ENCODE assay signal across 35 cellular contexts in the genomic region with DNA sequence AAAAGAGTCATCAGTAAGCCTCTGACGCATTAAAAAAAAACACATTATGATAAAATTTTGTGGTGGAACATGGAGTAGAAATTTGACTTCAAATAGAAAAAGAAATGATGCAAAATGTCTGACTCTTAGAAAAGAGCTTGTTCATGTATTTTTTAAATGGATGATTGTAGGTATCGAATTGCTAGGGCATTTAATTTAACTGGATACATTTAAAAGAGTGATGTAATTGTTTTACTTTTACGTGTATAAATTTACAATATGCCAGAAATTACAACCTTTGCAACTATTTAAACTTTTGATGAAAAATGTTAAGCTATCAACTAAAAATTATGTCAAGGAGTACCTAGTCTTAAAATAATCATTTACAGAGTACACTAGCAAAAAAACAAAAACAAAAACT. TPM values are rescaled to one million over a fixed set of nuclear protein-coding genes. Genes with fewer than 3 reads are reported as not detected.
"Had no signal": no experiment of that assay in that cellular context is flagged by ENCODE, and none has a peak within 500 bp of the region (broad histone marks: within the 10 kb centered on the region; RNA-seq: fewer than 3 reads in every experiment).

No MANE protein-coding gene starts in this region.

- H3K4me2 ChIP-seq: KMS-11, PC-9 had no signal

- H3K27me3 ChIP-seq: SJCRH30 had no signal

- H2AFZ ChIP-seq: PC-9 had no signal

- DNase-seq: Karpas-422, MM.1S, MV-4-11, NCI-H1092, NCI-H1105, NCI-H1417 treated with DMSO at 0.1 percent for 48 hours, NCI-H1436 treated with DMSO at 0.1 percent for 48 hours, NCI-H1694 treated with DMSO at 0.1 percent for 48 hours, NCI-H187 treated with DMSO at 0.1 percent for 48 hours, NCI-H2029, NCI-H2081, NCI-H2171 treated with DMSO at 0.1 percent for 48 hours, NCI-H2227 treated with DMSO at 0.1 percent for 48 hours, NCI-H345, NCI-H446, NCI-H510A treated with DMSO at 0.1 percent for 48 hours, NCI-H524 treated with DMSO at 0.1 percent for 48 hours, NCI-H526 treated with DMSO at 0.1 percent for 48 hours, NCI-H774, PC-9, SHP77, SIG-M5, SJCRH30, SW 1271 had no signal

- H3K9me3 ChIP-seq: SJCRH30 had no signal

- H3K36me3 ChIP-seq: SJCRH30 had no signal

- ATAC-seq: Panc1, Right ventricle myocardium inferior had no signal

- H3K4me3 ChIP-seq: PC-9, SJCRH30, SK-N-MC had no signal

- H3K27ac ChIP-seq: KMS-11, PC-9, RWPE1, SJCRH30, SK-N-MC had no signal

RNA-seq across cellular contexts. Expression of a gene that starts 4.5 kb away (rescaled TPM):
- total RNA-seq: OCI-LY7 had no signal

RNA-seq across cellular contexts. Expression of a gene that starts 25.4 kb away (rescaled TPM):
- total RNA-seq: LHCN-M2, MCF 10A, NCI-H460, OCI-LY7, PC-9, RPMI7951, SJCRH30, SK-MEL-5 had no signal

RNA-seq across cellular contexts. Expression of a gene that starts 44.6 kb away (rescaled TPM):
- total RNA-seq: MCF 10A, NCI-H460, Right ventricle myocardium inferior, RPMI7951 had no signal

RNA-seq across cellular contexts. Expression of a gene that starts 46.1 kb away (rescaled TPM):
- total RNA-seq: LHCN-M2, MCF 10A, NCI-H460, OCI-LY7, PC-9, Right ventricle myocardium inferior, RPMI7951, SJCRH30, SK-MEL-5 had no signal
